Comparison of ENCODE assay signal across 29 cellular contexts in genomic region chr3:42345811-42346210, GRCh38.
DNase-seq lines count a peak whose midpoint lies in the region; ATAC-seq and TF ChIP-seq lines count a peak whose summit lies in the region.
"Had no signal": no experiment of that assay in that cellular context is flagged by ENCODE, and none has a peak within 500 bp of the region (broad histone marks: within the 10 kb centered on the region; RNA-seq: fewer than 3 reads in every experiment).

No MANE protein-coding gene starts in this region.

- H3K4me3 ChIP-seq in thymus (ENCODE audit: low read length) (no peak overlapping the region), heart left ventricle (no peak overlapping the region)
- H3K4me3 ChIP-seq: thoracic aorta, uterus had no signal

- DNase-seq in activated CD4-positive, CD25-positive, alpha-beta regulatory T cell (lab: John Stamatoyannopoulos, UW): no peak
- peak; percentile 7 for DNase-seq in stimulated activated CD4-positive, alpha-beta T cell treated with anti-CD3 and anti-CD28 coated beads, Interleukin-15, amount 100 ng/mL, for 24 hours
- DNase-seq in stimulated activated CD4-positive, alpha-beta T cell treated with anti-CD3 and anti-CD28 coated beads, Interleukin-2, amount 100 ng/mL, for 24 hours: no peak
- DNase-seq in activated naive CD8-positive, alpha-beta T cell treated with anti-CD3 and anti-CD28 coated beads for 36 hours: peak; percentile 12
- DNase-seq in heart left ventricle: no peak
- no peak for DNase-seq in stimulated activated CD4-positive, alpha-beta T cell treated with anti-CD3 and anti-CD28 coated beads, Interleukin-4, amount 100 ng/mL, for 1 hour
- DNase-seq: activated CD4-positive, alpha-beta memory T cell treated with anti-CD3 and anti-CD28 coated beads for 36 hours; activated CD8-positive, alpha-beta memory T cell treated with anti-CD3 and anti-CD28 coated beads, Interleukin-2, amount 50 U/mL, for 48 hours; amygdala; EL; HFFc6; kidney; left ventricle myocardium superior; MM.1S; NCI-H1436 treated with DMSO at 0.1 percent for 48 hours; NCI-H2081 treated with DMSO at 0.1 percent for 48 hours; NCI-H226; SHP77; small intestine; uterus; WERI-Rb-1 had no signal

- no peak overlapping the region for H3K4me3 Mint-ChIP-seq in activated naive CD8-positive, alpha-beta T cell treated with anti-CD3 and anti-CD28 coated beads for 36 hours
- H3K4me3 Mint-ChIP-seq: activated CD4-positive, alpha-beta memory T cell treated with anti-CD3 and anti-CD28 coated beads for 36 hours; CD14-positive monocyte; HFFc6; stimulated activated naive CD8-positive, alpha-beta T cell treated with anti-CD3 and anti-CD28 coated beads, Interleukin-15, Interleukin-2, amounts not matched to agents 100 ng/mL and 50 ng/mL, for 24 hours; T-helper 2 cell treated with Interferon-gamma antibody and Interleukin-4, amounts not matched to agents 5 μg/mL and 100 μg/mL, for 36 hours had no signal

- no peaks in the 10 kb centered on the region for H3K27me3 Mint-ChIP-seq in activated naive CD8-positive, alpha-beta T cell treated with anti-CD3 and anti-CD28 coated beads for 36 hours
- H3K27me3 Mint-ChIP-seq: stimulated activated naive CD8-positive, alpha-beta T cell treated with anti-CD3 and anti-CD28 coated beads, Interleukin-15, Interleukin-2, amounts not matched to agents 100 ng/mL and 50 ng/mL, for 24 hours had no signal

- peaks cover 5% of the 10 kb centered on the region for H3K9me3 Mint-ChIP-seq in activated naive CD8-positive, alpha-beta T cell treated with anti-CD3 and anti-CD28 coated beads for 36 hours
- H3K9me3 Mint-ChIP-seq: activated CD4-positive, alpha-beta memory T cell treated with anti-CD3 and anti-CD28 coated beads for 36 hours; HFFc6; stimulated activated naive CD8-positive, alpha-beta T cell treated with anti-CD3 and anti-CD28 coated beads, Interleukin-15, Interleukin-2, amounts not matched to agents 100 ng/mL and 50 ng/mL, for 24 hours; T-helper 2 cell treated with Interferon-gamma antibody and Interleukin-4, amounts not matched to agents 5 μg/mL and 100 μg/mL, for 36 hours had no signal

- peaks cover 3% of the 10 kb centered on the region for H3K36me3 Mint-ChIP-seq in activated naive CD8-positive, alpha-beta T cell treated with anti-CD3 and anti-CD28 coated beads for 36 hours
- H3K36me3 Mint-ChIP-seq: activated CD4-positive, alpha-beta memory T cell treated with anti-CD3 and anti-CD28 coated beads for 36 hours; CD14-positive monocyte had no signal

- peak; percentile 46 to 59 for ATAC-seq in activated CD4-positive, CD25-positive, alpha-beta regulatory T cell treated with anti-CD3 and anti-CD28 coated beads, Interleukin-2, amount 50 U/mL, for 24 hours
- ATAC-seq in heart left ventricle: no peak
- ATAC-seq: left ventricle myocardium superior, Panc1 had no signal

- H3K9me3 ChIP-seq in thymus (ENCODE audit: control insufficient read depth): no peaks in the 10 kb centered on the region
- no peaks in the 10 kb centered on the region for H3K9me3 ChIP-seq in heart left ventricle
- H3K9me3 ChIP-seq: thoracic aorta, uterus had no signal

- no peak for TF ChIP-seq POLR2A in heart left ventricle (IDR thresholded peaks at IDR 0.05)

- TF ChIP-seq CTCF in heart left ventricle (IDR thresholded peaks at IDR 0.05): no peak

- peak overlapping the region; percentile 78 for H3K27ac Mint-ChIP-seq in activated naive CD8-positive, alpha-beta T cell treated with anti-CD3 and anti-CD28 coated beads for 36 hours
- H3K27ac Mint-ChIP-seq: activated CD4-positive, alpha-beta memory T cell treated with anti-CD3 and anti-CD28 coated beads for 36 hours; CD14-positive monocyte; HFFc6; T-helper 2 cell treated with Interferon-gamma antibody and Interleukin-4, amounts not matched to agents 5 μg/mL and 100 μg/mL, for 36 hours had no signal

- 45% methylated on average over 5 of the region's 5 CpGs for whole genome bisulfite sequencing in thymus
- WGBS in heart left ventricle, 4 donors: 73 to 88% (median 82%) methylated on average over 5 of the region's 5 CpGs

- no peaks in the 10 kb centered on the region for H3K27me3 ChIP-seq in thymus (ENCODE audit: control insufficient read depth, insufficient read depth)
- H3K27me3 ChIP-seq in heart left ventricle: peaks cover 0 to 8% (median 0%) of the 10 kb centered on the region in 9 donors
- H3K27me3 ChIP-seq: uterus had no signal

- intact Hi-C loops in heart left ventricle (cut with DNase I): no loop called here

- H3K27ac ChIP-seq in thymus (ENCODE audit: low read depth) (peak overlapping the region; percentile 93), heart left ventricle (no peak overlapping the region)
- H3K27ac ChIP-seq: KMS-11, thoracic aorta, uterus, WERI-Rb-1 had no signal

- H3K4me1 ChIP-seq in thymus (ENCODE audit: control insufficient read depth, insufficient read depth, low read length): peaks cover 4% of the 10 kb centered on the region
- H3K4me1 ChIP-seq in heart left ventricle: no peaks in the 10 kb centered on the region
- H3K4me1 ChIP-seq: uterus had no signal

- peaks cover 32% of the 10 kb centered on the region for H3K4me1 Mint-ChIP-seq in activated naive CD8-positive, alpha-beta T cell treated with anti-CD3 and anti-CD28 coated beads for 36 hours
- H3K4me1 Mint-ChIP-seq: CD14-positive monocyte had no signal

- no peaks in the 10 kb centered on the region for H3K36me3 ChIP-seq in thymus (ENCODE audit: control insufficient read depth, insufficient read depth)
- no peaks in the 10 kb centered on the region for H3K36me3 ChIP-seq in heart left ventricle
- H3K36me3 ChIP-seq: thoracic aorta, uterus, WERI-Rb-1 had no signal

Comparison
In these comparisons a context has a peak if more than half of its experiments do, and no peak if none do; other contexts are left out.
1. DNase-seq: peak in stimulated activated CD4-positive, alpha-beta T cell treated with anti-CD3 and anti-CD28 coated beads, Interleukin-15, amount 100 ng/mL, for 24 hours (single experiment) and activated naive CD8-positive, alpha-beta T cell treated with anti-CD3 and anti-CD28 coated beads for 36 hours (single experiment); none in activated CD4-positive, CD25-positive, alpha-beta regulatory T cell (0 of 4), stimulated activated CD4-positive, alpha-beta T cell treated with anti-CD3 and anti-CD28 coated beads, Interleukin-2, amount 100 ng/mL, for 24 hours (0 of 2), heart left ventricle (0 of 5) and stimulated activated CD4-positive, alpha-beta T cell treated with anti-CD3 and anti-CD28 coated beads, Interleukin-4, amount 100 ng/mL, for 1 hour (single experiment).
2. ATAC-seq: peak in activated CD4-positive, CD25-positive, alpha-beta regulatory T cell treated with anti-CD3 and anti-CD28 coated beads, Interleukin-2, amount 50 U/mL, for 24 hours (2 of 2); none in heart left ventricle (0 of 4).